1 cellular context compared by ENCODE assay signal in the genomic region with DNA sequence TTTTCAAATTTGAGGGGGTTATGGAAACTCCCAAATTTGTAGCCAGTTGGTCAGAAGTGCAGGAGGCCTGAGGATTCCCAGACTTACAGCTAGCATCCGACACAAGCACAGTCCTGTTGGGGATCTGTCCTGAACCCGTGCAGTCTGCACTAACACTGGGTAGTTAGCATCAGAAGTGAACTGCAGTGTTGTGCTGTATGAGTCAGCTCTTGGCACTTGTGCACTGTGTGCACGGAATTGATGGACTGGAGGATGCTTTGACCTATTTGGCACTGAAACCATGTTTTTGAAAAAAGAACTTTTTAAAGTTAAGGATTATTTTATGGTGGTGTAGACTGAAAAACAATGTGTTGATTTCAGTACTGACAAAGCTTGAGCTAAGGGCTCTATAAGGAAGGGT.
TF ChIP-seq lines count a peak whose summit lies in the region.

No MANE protein-coding gene starts in this region.

TF ChIP-seq in GM12878, 131 proteins besides CTCF, POLR2A, EP300 and RAD21 (continued from another document):
- TF ChIP-seq, protein P1, sequence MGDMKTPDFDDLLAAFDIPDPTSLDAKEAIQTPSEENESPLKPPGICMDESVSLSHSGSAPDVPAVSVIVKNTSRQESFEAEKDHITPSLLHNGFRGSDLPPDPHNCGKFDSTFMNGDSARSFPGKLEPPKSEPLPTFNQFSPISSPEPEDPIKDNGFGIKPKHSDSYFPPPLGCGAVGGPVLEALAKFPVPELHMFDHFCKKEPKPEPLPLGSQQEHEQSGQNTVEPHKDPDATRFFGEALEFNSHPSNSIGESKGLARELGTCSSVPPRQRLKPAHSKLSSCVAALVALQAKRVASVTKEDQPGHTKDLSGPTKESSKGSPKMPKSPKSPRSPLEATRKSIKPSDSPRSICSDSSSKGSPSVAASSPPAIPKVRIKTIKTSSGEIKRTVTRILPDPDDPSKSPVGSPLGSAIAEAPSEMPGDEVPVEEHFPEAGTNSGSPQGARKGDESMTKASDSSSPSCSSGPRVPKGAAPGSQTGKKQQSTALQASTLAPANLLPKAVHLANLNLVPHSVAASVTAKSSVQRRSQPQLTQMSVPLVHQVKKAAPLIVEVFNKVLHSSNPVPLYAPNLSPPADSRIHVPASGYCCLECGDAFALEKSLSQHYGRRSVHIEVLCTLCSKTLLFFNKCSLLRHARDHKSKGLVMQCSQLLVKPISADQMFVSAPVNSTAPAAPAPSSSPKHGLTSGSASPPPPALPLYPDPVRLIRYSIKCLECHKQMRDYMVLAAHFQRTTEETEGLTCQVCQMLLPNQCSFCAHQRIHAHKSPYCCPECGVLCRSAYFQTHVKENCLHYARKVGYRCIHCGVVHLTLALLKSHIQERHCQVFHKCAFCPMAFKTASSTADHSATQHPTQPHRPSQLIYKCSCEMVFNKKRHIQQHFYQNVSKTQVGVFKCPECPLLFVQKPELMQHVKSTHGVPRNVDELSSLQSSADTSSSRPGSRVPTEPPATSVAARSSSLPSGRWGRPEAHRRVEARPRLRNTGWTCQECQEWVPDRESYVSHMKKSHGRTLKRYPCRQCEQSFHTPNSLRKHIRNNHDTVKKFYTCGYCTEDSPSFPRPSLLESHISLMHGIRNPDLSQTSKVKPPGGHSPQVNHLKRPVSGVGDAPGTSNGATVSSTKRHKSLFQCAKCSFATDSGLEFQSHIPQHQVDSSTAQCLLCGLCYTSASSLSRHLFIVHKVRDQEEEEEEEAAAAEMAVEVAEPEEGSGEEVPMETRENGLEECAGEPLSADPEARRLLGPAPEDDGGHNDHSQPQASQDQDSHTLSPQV (IDR thresholded peaks at IDR 0.05) = no peak
- TF ChIP-seq CREB1 (IDR thresholded peaks at IDR 0.05; ENCODE audit: low read depth) (no peak), CHD4 (IDR thresholded peaks at IDR 0.05) (no peak), STAT3 (IDR thresholded peaks at IDR 0.05; ENCODE audit: low read depth, low read length) (no peak), SMARCA5 (IDR thresholded peaks at IDR 0.05) (no peak), DPF2 (IDR thresholded peaks at IDR 0.05) (no peak), FOS (IDR thresholded peaks at IDR 0.05; ENCODE audit: borderline replicate concordance, extremely low read depth, insufficient read length) (no peak), MTA3 (IDR thresholded peaks at IDR 0.05; ENCODE audit: borderline replicate concordance, low read length) (no peak), ZBED1 (IDR thresholded peaks at IDR 0.05; ENCODE audit: borderline replicate concordance) (no peak), IKZF2 (IDR thresholded peaks at IDR 0.05) (no peak)
- TF ChIP-seq, protein P2, sequence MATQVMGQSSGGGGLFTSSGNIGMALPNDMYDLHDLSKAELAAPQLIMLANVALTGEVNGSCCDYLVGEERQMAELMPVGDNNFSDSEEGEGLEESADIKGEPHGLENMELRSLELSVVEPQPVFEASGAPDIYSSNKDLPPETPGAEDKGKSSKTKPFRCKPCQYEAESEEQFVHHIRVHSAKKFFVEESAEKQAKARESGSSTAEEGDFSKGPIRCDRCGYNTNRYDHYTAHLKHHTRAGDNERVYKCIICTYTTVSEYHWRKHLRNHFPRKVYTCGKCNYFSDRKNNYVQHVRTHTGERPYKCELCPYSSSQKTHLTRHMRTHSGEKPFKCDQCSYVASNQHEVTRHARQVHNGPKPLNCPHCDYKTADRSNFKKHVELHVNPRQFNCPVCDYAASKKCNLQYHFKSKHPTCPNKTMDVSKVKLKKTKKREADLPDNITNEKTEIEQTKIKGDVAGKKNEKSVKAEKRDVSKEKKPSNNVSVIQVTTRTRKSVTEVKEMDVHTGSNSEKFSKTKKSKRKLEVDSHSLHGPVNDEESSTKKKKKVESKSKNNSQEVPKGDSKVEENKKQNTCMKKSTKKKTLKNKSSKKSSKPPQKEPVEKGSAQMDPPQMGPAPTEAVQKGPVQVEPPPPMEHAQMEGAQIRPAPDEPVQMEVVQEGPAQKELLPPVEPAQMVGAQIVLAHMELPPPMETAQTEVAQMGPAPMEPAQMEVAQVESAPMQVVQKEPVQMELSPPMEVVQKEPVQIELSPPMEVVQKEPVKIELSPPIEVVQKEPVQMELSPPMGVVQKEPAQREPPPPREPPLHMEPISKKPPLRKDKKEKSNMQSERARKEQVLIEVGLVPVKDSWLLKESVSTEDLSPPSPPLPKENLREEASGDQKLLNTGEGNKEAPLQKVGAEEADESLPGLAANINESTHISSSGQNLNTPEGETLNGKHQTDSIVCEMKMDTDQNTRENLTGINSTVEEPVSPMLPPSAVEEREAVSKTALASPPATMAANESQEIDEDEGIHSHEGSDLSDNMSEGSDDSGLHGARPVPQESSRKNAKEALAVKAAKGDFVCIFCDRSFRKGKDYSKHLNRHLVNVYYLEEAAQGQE (IDR thresholded peaks at IDR 0.05; ENCODE audit: low read depth, low read length) = no peak
- TF ChIP-seq, protein P3, sequence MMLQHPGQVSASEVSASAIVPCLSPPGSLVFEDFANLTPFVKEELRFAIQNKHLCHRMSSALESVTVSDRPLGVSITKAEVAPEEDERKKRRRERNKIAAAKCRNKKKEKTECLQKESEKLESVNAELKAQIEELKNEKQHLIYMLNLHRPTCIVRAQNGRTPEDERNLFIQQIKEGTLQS (IDR thresholded peaks at IDR 0.05; ENCODE audit: borderline replicate concordance, extremely low read depth, low read depth, low read length) = no peak
